ENCODE assay signal across 1 cellular context in genomic region chr4:4348585-4348984, GRCh38.
A peak's percentile ranks its signal among the peaks of the same experiment; 100 is the strongest.
TF ChIP-seq lines count a peak whose summit lies in the region.

No MANE protein-coding gene starts in this region.

TF ChIP-seq in HepG2, 621 proteins besides CTCF, POLR2A, EP300 and RAD21:
- TF ChIP-seq MAFF (IDR thresholded peaks at IDR 0.05; ENCODE audit: low read depth, low read length) (peak; percentile 41), MAFK (conservative IDR thresholded peaks at IDR 0.05 in 1 of 2, IDR thresholded peaks at IDR 0.05 in 1 of 2; ENCODE audit: low read length in 2 of 2) (peak in 1 of 2 experiments; percentile 48; a peak in 3 of 4 replicates), SRF (IDR thresholded peaks at IDR 0.05; ENCODE audit: low read depth, low read length) (peak; percentile 67; the same call in 1 of the 2 replicates)
